8 cellular contexts compared by ENCODE assay signal in the genomic region with DNA sequence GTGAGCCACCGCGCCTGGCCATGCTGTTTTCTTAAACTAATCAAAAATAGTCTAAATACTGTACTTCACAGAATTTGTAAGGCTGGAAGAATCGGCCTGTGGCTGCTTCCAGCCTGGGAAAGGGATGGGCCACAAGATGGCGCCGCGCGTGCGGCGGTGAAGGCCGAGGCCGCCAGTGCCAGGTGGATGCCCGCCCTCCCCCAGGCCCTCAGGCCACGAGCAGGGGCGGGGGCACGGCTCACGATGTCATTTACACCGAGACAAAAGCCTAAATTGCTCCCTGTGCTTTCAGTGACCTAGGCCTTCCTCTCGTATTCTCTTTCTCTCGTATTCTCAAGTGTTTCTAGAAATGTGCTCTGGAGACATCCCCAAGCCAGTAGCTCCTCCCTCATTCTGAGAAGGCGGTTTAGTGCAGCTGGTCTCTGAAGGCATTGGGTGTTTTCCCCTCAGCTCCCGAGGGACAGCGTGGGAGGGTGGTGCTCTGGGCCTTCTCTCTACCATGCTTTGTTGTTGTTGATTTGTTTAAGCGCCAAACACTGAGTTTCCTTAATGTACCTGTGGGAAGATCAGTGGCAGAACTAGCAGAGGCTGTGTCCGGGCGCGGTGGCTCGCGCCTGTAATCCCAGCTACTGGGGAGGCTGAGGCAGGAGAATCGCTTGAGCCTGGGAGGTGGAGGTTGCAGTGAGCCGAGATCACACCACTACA.
DNase-seq lines count a peak whose midpoint lies in the region; ATAC-seq lines count a peak whose summit lies in the region.

No MANE protein-coding gene starts in this region.

- peak in 13 of 14 donors; percentile 3 to 75 (median 50) for DNase-seq in C1 segment of cervical spinal cord (lab: John Stamatoyannopoulos, UW)
- DNase-seq in NCI-H510A treated with DMSO at 0.1 percent for 48 hours (lab: John Stamatoyannopoulos, UW): peak; percentile 86
- DNase-seq in activated CD4-positive, alpha-beta memory T cell treated with anti-CD3 and anti-CD28 coated beads, Interleukin-2, amount 10 ng/mL, durations not matched to agents 7 days and 5 days: peak; percentile 75
- peak; percentile 87 for DNase-seq in ecto neural progenitor cell (ENCODE audit: low spot score)
- peak; percentile 87 to 93 for DNase-seq in memory B cell (ENCODE audit: low spot score in 2 of 2)
- peak; percentile 53 for DNase-seq in stimulated activated CD8-positive, alpha-beta memory T cell treated with anti-CD3 and anti-CD28 coated beads, Interleukin-12 subunit alpha, Interleukin-12 subunit beta, amount 100 ng/mL, for 1 hour (ENCODE audit: low read depth)

- peak overlapping the region; percentile 65 for H3K27ac Mint-ChIP-seq in activated CD4-positive, alpha-beta memory T cell treated with anti-CD3 and anti-CD28 coated beads, Interleukin-2, amount 10 ng/mL, durations not matched to agents 7 days and 5 days
- H3K27ac Mint-ChIP-seq in memory B cell: peak overlapping the region; percentile 100

- POLR2A ChIA-PET in activated CD4-positive, alpha-beta memory T cell treated with anti-CD3 and anti-CD28 coated beads, Interleukin-2, amount 10 ng/mL, durations not matched to agents 7 days and 5 days (lab: Charles Lee): interaction anchor here (0.7 kb wide), 1 partner anchor 85 kb away, joined by 4 read pairs; a partner anchor contains a TSS

- peak; percentile 93 for ATAC-seq in GM19324 (IDR thresholded peaks at IDR 0.05; ENCODE audit: low FRiP score, unreplicated experiment)
- ATAC-seq in HG03442 (IDR thresholded peaks at IDR 0.05; ENCODE audit: unreplicated experiment): peak; percentile 80
- peak; percentile 76 for ATAC-seq in memory B cell (ENCODE audit: low read depth)

- H3K9me3 Mint-ChIP-seq in activated CD4-positive, alpha-beta memory T cell treated with anti-CD3 and anti-CD28 coated beads, Interleukin-2, amount 10 ng/mL, durations not matched to agents 7 days and 5 days: no peaks in the 10 kb centered on the region
- H3K9me3 Mint-ChIP-seq in memory B cell: no peaks in the 10 kb centered on the region

- CTCF ChIA-PET in activated CD4-positive, alpha-beta memory T cell treated with anti-CD3 and anti-CD28 coated beads, Interleukin-2, amount 10 ng/mL, durations not matched to agents 7 days and 5 days (lab: Charles Lee): interaction anchor here (0.6 to 6.1 kb wide), 16 partner anchors 11 to 811 kb away, joined by 3 to 84 read pairs (median 5); no protein-coding TSS in a partner anchor

- no peaks in the 10 kb centered on the region for H3K27me3 Mint-ChIP-seq in activated CD4-positive, alpha-beta memory T cell treated with anti-CD3 and anti-CD28 coated beads, Interleukin-2, amount 10 ng/mL, durations not matched to agents 7 days and 5 days
- H3K27me3 Mint-ChIP-seq in memory B cell: no peaks in the 10 kb centered on the region

- H3K4me3 Mint-ChIP-seq in activated CD4-positive, alpha-beta memory T cell treated with anti-CD3 and anti-CD28 coated beads, Interleukin-2, amount 10 ng/mL, durations not matched to agents 7 days and 5 days: peak overlapping the region; percentile 63
- H3K4me3 Mint-ChIP-seq in memory B cell: peak overlapping the region; percentile 62

- H3K4me1 Mint-ChIP-seq in activated CD4-positive, alpha-beta memory T cell treated with anti-CD3 and anti-CD28 coated beads, Interleukin-2, amount 10 ng/mL, durations not matched to agents 7 days and 5 days: peaks cover 30% of the 10 kb centered on the region
- H3K4me1 Mint-ChIP-seq in memory B cell: peaks cover 29% of the 10 kb centered on the region

- H3K36me3 Mint-ChIP-seq in activated CD4-positive, alpha-beta memory T cell treated with anti-CD3 and anti-CD28 coated beads, Interleukin-2, amount 10 ng/mL, durations not matched to agents 7 days and 5 days (ENCODE audit: low read depth): no peaks in the 10 kb centered on the region
- H3K36me3 Mint-ChIP-seq in memory B cell: no peaks in the 10 kb centered on the region

Comparison
In these comparisons a context has a peak if more than half of its experiments do, and no peak if none do; other contexts are left out.
1. Peak in every context shown above with its lines: DNase-seq and ATAC-seq.